1 cellular context compared by ENCODE assay signal in genomic region chr5:74640450-74641013, GRCh38.
A peak's percentile ranks its signal among the peaks of the same experiment; 100 is the strongest.
TF ChIP-seq lines count a peak whose summit lies in the region.

Gene ENC1 (minus strand): TSS chr5:74640728. CDS start chr5:74636485, 4,243 bp downstream.

TF ChIP-seq in WTC11, 78 proteins besides CTCF, POLR2A, EP300 and RAD21 (continued from another document and continues in another):
- no peak for TF ChIP-seq E2F1 (CRISPR knock-in tag; IDR thresholded peaks at IDR 0.05)
- peak; percentile 20; the same call in 1 of the 2 replicates for TF ChIP-seq ZNF423 (CRISPR knock-in tag; IDR thresholded peaks at IDR 0.05)
- no peak for TF ChIP-seq TCF7 (CRISPR knock-in tag; IDR thresholded peaks at IDR 0.05; ENCODE audit: low read depth)
- TF ChIP-seq NR3C1 (CRISPR knock-in tag; conservative IDR thresholded peaks at IDR 0.05; ENCODE audit: low read depth) = peak; percentile 92; the same call in 1 of the 2 replicates
- no peak for TF ChIP-seq GTF2I (CRISPR knock-in tag; conservative IDR thresholded peaks at IDR 0.05)
- TF ChIP-seq ERG (CRISPR knock-in tag; IDR thresholded peaks at IDR 0.05) = no peak
- 0 out of 2 replicates have a peak, but pooled peaks have one; percentile 68 for TF ChIP-seq PREB (CRISPR knock-in tag; IDR thresholded peaks at IDR 0.05; ENCODE audit: borderline replicate concordance)
- TF ChIP-seq SOX15 (CRISPR knock-in tag; IDR thresholded peaks at IDR 0.05) = no peak
- TF ChIP-seq, protein P1, sequence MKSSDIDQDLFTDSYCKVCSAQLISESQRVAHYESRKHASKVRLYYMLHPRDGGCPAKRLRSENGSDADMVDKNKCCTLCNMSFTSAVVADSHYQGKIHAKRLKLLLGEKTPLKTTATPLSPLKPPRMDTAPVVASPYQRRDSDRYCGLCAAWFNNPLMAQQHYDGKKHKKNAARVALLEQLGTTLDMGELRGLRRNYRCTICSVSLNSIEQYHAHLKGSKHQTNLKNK (CRISPR knock-in tag; IDR thresholded peaks at IDR 0.05) = no peak
- TF ChIP-seq NR2C2 (CRISPR knock-in tag; IDR thresholded peaks at IDR 0.05) = no peak
- TF ChIP-seq NR1H2 (CRISPR knock-in tag; IDR thresholded peaks at IDR 0.05) = no peak
- TF ChIP-seq ZNF396 (CRISPR knock-in tag; IDR thresholded peaks at IDR 0.05; ENCODE audit: borderline replicate concordance) = no peak
- peak; percentile 70; the same call in 1 of the 2 replicates for TF ChIP-seq ARID4B (CRISPR knock-in tag; IDR thresholded peaks at IDR 0.05; ENCODE audit: borderline replicate concordance)
- TF ChIP-seq FOXP1 (CRISPR knock-in tag; IDR thresholded peaks at IDR 0.05; ENCODE audit: borderline replicate concordance) = peak; percentile 87
- TF ChIP-seq ZNF532 (CRISPR knock-in tag; IDR thresholded peaks at IDR 0.05; ENCODE audit: borderline replicate concordance) = no peak
- 0 out of 2 replicates have a peak, but pooled peaks have one; percentile 23 for TF ChIP-seq RORB (CRISPR knock-in tag; IDR thresholded peaks at IDR 0.05)
- TF ChIP-seq SMAD3 (CRISPR knock-in tag; IDR thresholded peaks at IDR 0.05; ENCODE audit: borderline replicate concordance) = no peak
- TF ChIP-seq ELF4 (CRISPR knock-in tag; IDR thresholded peaks at IDR 0.05; ENCODE audit: low read depth) = 0 out of 2 replicates have a peak, but pooled peaks have one; percentile 30
- peak; percentile 68 for TF ChIP-seq GABPB1 (CRISPR knock-in tag; IDR thresholded peaks at IDR 0.05)
- TF ChIP-seq ZBTB21 (CRISPR knock-in tag; IDR thresholded peaks at IDR 0.05; ENCODE audit: borderline replicate concordance) = peak; percentile 88; the same call in 1 of the 2 replicates
- 0 out of 2 replicates have a peak, but pooled peaks have one; percentile 42 for TF ChIP-seq ZNF121 (CRISPR knock-in tag; IDR thresholded peaks at IDR 0.05)
- peak; percentile 71 for TF ChIP-seq FOXK1 (CRISPR knock-in tag; IDR thresholded peaks at IDR 0.05)
- TF ChIP-seq AFF4 (CRISPR knock-in tag; IDR thresholded peaks at IDR 0.05; ENCODE audit: borderline replicate concordance) = no peak
- TF ChIP-seq PRRX2 (CRISPR knock-in tag; IDR thresholded peaks at IDR 0.05) = no peak
- TF ChIP-seq ZNF219 (CRISPR knock-in tag; IDR thresholded peaks at IDR 0.05; ENCODE audit: borderline replicate concordance) = no peak; the same call in none of the 2 replicates
- no peak for TF ChIP-seq SMAD4 (CRISPR knock-in tag; IDR thresholded peaks at IDR 0.05)
- TF ChIP-seq USF2 (CRISPR knock-in tag; IDR thresholded peaks at IDR 0.05) = no peak
- peak; percentile 90 for TF ChIP-seq SP1 (CRISPR knock-in tag; conservative IDR thresholded peaks at IDR 0.05)
- no peak for TF ChIP-seq GRHL2 (CRISPR knock-in tag; IDR thresholded peaks at IDR 0.05; ENCODE audit: insufficient replicate concordance, severe bottlenecking)
- TF ChIP-seq, protein P2, sequence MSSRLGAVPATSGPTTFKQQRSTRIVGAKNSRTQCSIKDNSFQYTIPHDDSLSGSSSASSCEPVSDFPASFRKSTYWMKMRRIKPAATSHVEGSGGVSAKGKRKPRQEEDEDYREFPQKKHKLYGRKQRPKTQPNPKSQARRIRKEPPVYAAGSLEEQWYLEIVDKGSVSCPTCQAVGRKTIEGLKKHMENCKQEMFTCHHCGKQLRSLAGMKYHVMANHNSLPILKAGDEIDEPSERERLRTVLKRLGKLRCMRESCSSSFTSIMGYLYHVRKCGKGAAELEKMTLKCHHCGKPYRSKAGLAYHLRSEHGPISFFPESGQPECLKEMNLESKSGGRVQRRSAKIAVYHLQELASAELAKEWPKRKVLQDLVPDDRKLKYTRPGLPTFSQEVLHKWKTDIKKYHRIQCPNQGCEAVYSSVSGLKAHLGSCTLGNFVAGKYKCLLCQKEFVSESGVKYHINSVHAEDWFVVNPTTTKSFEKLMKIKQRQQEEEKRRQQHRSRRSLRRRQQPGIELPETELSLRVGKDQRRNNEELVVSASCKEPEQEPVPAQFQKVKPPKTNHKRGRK (CRISPR knock-in tag; IDR thresholded peaks at IDR 0.05; ENCODE audit: borderline replicate concordance) = no peak
- TF ChIP-seq OVOL2 (CRISPR knock-in tag; IDR thresholded peaks at IDR 0.05; ENCODE audit: borderline replicate concordance) = no peak
- peak; percentile 51; the same call in 1 of the 2 replicates for TF ChIP-seq RELA (CRISPR knock-in tag; IDR thresholded peaks at IDR 0.05; ENCODE audit: borderline replicate concordance)
- no peak for TF ChIP-seq ATF2 (CRISPR knock-in tag; IDR thresholded peaks at IDR 0.05; ENCODE audit: borderline replicate concordance, low read depth)
- TF ChIP-seq FOXJ3 (CRISPR knock-in tag; IDR thresholded peaks at IDR 0.05; ENCODE audit: borderline replicate concordance) = no peak
